In genomic region chr4:141078871-141079270, GRCh38 we compare ENCODE assay signal across 16 cellular contexts. TPM values are rescaled to one million over a fixed set of nuclear protein-coding genes. Genes with fewer than 3 reads are reported as not detected.
DNase-seq lines count a peak whose midpoint lies in the region; ATAC-seq and TF ChIP-seq lines count a peak whose summit lies in the region.
"Had no signal": no experiment of that assay in that cellular context is flagged by ENCODE, and none has a peak within 500 bp of the region (broad histone marks: within the 10 kb centered on the region; RNA-seq: fewer than 3 reads in every experiment).

No MANE protein-coding gene starts in this region.

- ATAC-seq in HG02610 (IDR thresholded peaks at IDR 0.05; ENCODE audit: unreplicated experiment) (no peak), GM19023 (IDR thresholded peaks at IDR 0.05; ENCODE audit: unreplicated experiment) (no peak)

- no peak overlapping the region for H3K4me3 ChIP-seq in choroid plexus epithelial cell (ENCODE audit: low read depth, low read length)
- H3K4me3 ChIP-seq in fibroblast of the aortic adventitia (ENCODE audit: low read depth, low read length) = no peak overlapping the region

- no peak for TF ChIP-seq CTCF in choroid plexus epithelial cell (conservative IDR thresholded peaks at IDR 0.05; ENCODE audit: low read depth, low read length)
- TF ChIP-seq CTCF in fibroblast of the aortic adventitia (IDR thresholded peaks at IDR 0.05; ENCODE audit: insufficient read depth, low read length) = no peak

- DNase-seq in AG08395 (ENCODE audit: low spot score) = peak; percentile 6
- DNase-seq in GM04503 (ENCODE audit: low read depth) = peak; percentile 16
- peak; percentile 25 for DNase-seq in choroid plexus epithelial cell (ENCODE audit: low read depth)
- DNase-seq in fibroblast of the aortic adventitia (ENCODE audit: low read depth) = peak; percentile 57
- no peak for DNase-seq in NOMO-1 treated with DMSO at 0.1 percent for 48 hours (lab: John Stamatoyannopoulos, UW; ENCODE audit: unreplicated experiment)
- DNase-seq in A172 (ENCODE audit: low spot score) = no peak
- DNase-seq: Caco-2; DMS153; H7; NCI-H187 treated with DMSO at 0.1 percent for 48 hours; NCI-H446; NK-92 treated with Interleukin-12 subunit alpha and Interleukin-12 subunit beta, amount 100 ng/mL, for 24 hours; RPMI8226; SIG-M5 had no signal

RNA-seq across cellular contexts. Expression of gene RNF150, which starts 54.4 kb away (rescaled TPM):
- total RNA-seq in fibroblast of the aortic adventitia (ENCODE audit: low replicate concordance) = 0.57 and 0.99 TPM in 2 replicates
- total RNA-seq in A172 (2014; rRNA removed; shearing (Covaris generic)) = 4.9 and 6.4 TPM in 2 replicates

Comparison
In these comparisons a context has a peak if more than half of its experiments do, and no peak if none do; other contexts are left out.
1. DNase-seq: peak in AG08395 (single experiment), GM04503 (single experiment), choroid plexus epithelial cell (single experiment) and fibroblast of the aortic adventitia (single experiment); none in NOMO-1 treated with DMSO at 0.1 percent for 48 hours (single experiment) and A172 (single experiment).